ENCODE assay signal across 21 cellular contexts in the genomic region with DNA sequence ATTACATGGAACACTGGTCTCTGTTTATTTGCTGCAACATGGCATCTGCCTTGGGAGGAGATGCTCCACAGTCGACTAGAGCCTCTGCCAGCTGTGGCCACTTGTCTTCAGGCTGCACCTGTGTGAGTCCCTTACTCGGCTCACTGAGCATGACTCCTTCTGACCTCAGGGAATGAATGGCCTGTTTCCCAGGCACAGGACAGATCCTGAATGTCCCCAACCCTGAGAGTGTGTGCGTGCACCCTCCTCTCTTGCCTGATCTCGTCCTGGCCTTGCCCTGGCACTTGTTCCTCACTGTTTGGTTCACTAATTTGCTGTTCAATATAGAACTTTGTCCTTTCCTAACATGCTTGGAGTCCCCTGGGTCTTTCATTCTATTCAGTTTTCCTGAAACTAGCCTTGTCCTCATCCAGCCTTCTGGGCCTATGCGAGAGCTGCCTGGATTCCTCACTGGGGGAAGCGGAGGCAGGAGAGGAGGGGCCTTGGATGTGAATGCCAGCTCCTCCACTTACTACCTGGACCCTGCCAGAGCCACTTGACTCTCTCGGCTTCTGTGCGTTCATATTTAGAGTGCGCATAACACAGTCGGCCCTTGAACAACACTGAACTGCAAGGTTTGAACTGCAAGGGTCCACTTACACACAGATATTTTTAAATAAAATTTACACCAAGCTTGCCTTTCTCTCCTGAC.
DNase-seq lines count a peak whose midpoint lies in the region; ATAC-seq, FAIRE-seq and TF ChIP-seq lines count a peak whose summit lies in the region.
"Had no signal": no experiment of that assay in that cellular context is flagged by ENCODE, and none has a peak within 500 bp of the region (broad histone marks: within the 10 kb centered on the region; RNA-seq: fewer than 3 reads in every experiment).

No MANE protein-coding gene starts in this region.

- DNase-seq in HepG2 (ENCODE audit: low spot score) (no peak), NCI-H524 (lab: John Stamatoyannopoulos, UW) (peak; percentile 78 to 90), mesenchymal stem cell (no peak), GM03348 (ENCODE audit: low spot score) (no peak), GM13976 (ENCODE audit: low spot score) (no peak), cardiac septum (ENCODE audit: low spot score) (no peak)
- DNase-seq: activated CD4-positive, alpha-beta T cell treated with anti-CD3 and anti-CD28 coated beads for 1 hour; activated effector memory CD4-positive, alpha-beta T cell treated with anti-CD3 and anti-CD28 coated beads, Interleukin-2, amount 50 U/mL, for 16 hours; anterior cingulate cortex; CD8-positive, alpha-beta memory T cell; IMR-90; kidney; OCI-M1; stomach; T-helper 9 cell had no signal

- TF ChIP-seq CTCF in liver (IDR thresholded peaks at IDR 0.05; ENCODE audit: low read depth, low read length, missing input control) (no peak), HepG2 (CRISPR knock-in tag; IDR thresholded peaks at IDR 0.05) (no peak), GM13976 (IDR thresholded peaks at IDR 0.05; ENCODE audit: borderline replicate concordance, control extremely low read depth, extremely low read depth, insufficient read depth, missing control alignments) (no peak)

- FAIRE-seq in HepG2 (lab: Jason Lieb, UNC): no peak
- FAIRE-seq: GM12878, kidney, urothelium cell line had no signal

- no peak overlapping the region for H2BK12ac ChIP-seq in mesenchymal stem cell (ENCODE audit: low read length in 2 of 2)

- H4K8ac ChIP-seq in mesenchymal stem cell (ENCODE audit: low read length): peak overlapping the region; percentile 36

- H2AK5ac ChIP-seq in mesenchymal stem cell (ENCODE audit: low read length, severe bottlenecking): peak overlapping the region; percentile 14

- CTCF ChIA-PET in HepG2 (lab: Yijun Ruan, JAX; ENCODE audit: low intra/inter-chr PET ratio, low total read pairs): no interaction called here

- no peak overlapping the region for H2BK5ac ChIP-seq in mesenchymal stem cell (ENCODE audit: low read depth, low read length, poor library complexity, severe bottlenecking)

- in situ Hi-C loops in HepG2 (cut with HindIII; ENCODE audit: extremely low pct_ligation_motif_present, low pct_unique_long_range_greater_than_20kb): no loop called here
- in situ Hi-C loops in GM13976 (cut with MboI; ENCODE audit: low sequenced_read_pairs, unreplicated experiment): no loop called here

- no peak overlapping the region for H4K91ac ChIP-seq in mesenchymal stem cell (ENCODE audit: low read length)

- no peak overlapping the region for H2AFZ ChIP-seq in HepG2 (ENCODE audit: low read length)
- H2AFZ ChIP-seq in mesenchymal stem cell (ENCODE audit: low read depth, low read length): no peak overlapping the region
- H2AFZ ChIP-seq: hepatocyte had no signal

- TF ChIP-seq POLR2A in HepG2 (IDR thresholded peaks at IDR 0.05; ENCODE audit: insufficient read depth in 1 of 2, low read depth in 2 of 2, low read length in 2 of 2): no peak

- H3K23ac ChIP-seq in mesenchymal stem cell (ENCODE audit: low read length in 2 of 2): no peak overlapping the region

- H3K4me1 ChIP-seq in liver (ENCODE audit: control insufficient read depth in 4 of 4, insufficient read depth in 4 of 4, low read length in 3 of 4) (peaks cover 7 to 46% (median 28%) of the 10 kb centered on the region in 4 donors), HepG2 (ENCODE audit: insufficient read depth, low read length) (peaks cover 14% of the 10 kb centered on the region), mesenchymal stem cell (ENCODE audit: control insufficient read depth, insufficient read depth, low read depth, low read length) (peaks cover 11% of the 10 kb centered on the region)
- H3K4me1 ChIP-seq: stomach had no signal

- H3K4me2 ChIP-seq in HepG2 (ENCODE audit: low read depth, low read length): no peak overlapping the region
- H3K4me2 ChIP-seq in mesenchymal stem cell (ENCODE audit: low read length, poor library complexity, severe bottlenecking): no peak overlapping the region
- H3K4me2 ChIP-seq: hepatocyte had no signal

- H3K27me3 ChIP-seq in liver (ENCODE audit: control insufficient read depth in 4 of 4, insufficient read depth in 4 of 4, low read length in 3 of 4): no peaks in the 10 kb centered on the region
- peaks cover 2 to 14% of the 10 kb centered on the region in 2 experiments; a peak in 3 of 5 replicates for H3K27me3 ChIP-seq in HepG2 (ENCODE audit: control insufficient read depth in 1 of 2, insufficient read depth in 2 of 2, low read length in 2 of 2)
- no peaks in the 10 kb centered on the region for H3K27me3 ChIP-seq in mesenchymal stem cell (ENCODE audit: control insufficient read depth in 1 of 2, insufficient read depth in 1 of 2, low read length in 2 of 2)
- H3K27me3 ChIP-seq: hepatocyte, neutrophil, stomach had no signal

- no peak overlapping the region for H2BK120ac ChIP-seq in mesenchymal stem cell (ENCODE audit: low read depth, low read length)

- H3K4me3 ChIP-seq in liver (ENCODE audit: low read depth in 1 of 3, low read length in 3 of 3): no peak overlapping the region
- no peak overlapping the region for H3K4me3 ChIP-seq in HepG2 (replicated peaks in 1 of 3; ENCODE audit: insufficient read depth in 1 of 3, low read depth in 2 of 3, low read length in 3 of 3)
- no peak overlapping the region for H3K4me3 ChIP-seq in mesenchymal stem cell (ENCODE audit: insufficient read depth in 1 of 2, low read depth in 1 of 2, low read length in 2 of 2)
- H3K4me3 ChIP-seq: GM12878, hepatocyte, stomach had no signal

- H2BK15ac ChIP-seq in mesenchymal stem cell (ENCODE audit: low read depth, poor library complexity, severe bottlenecking): no peak overlapping the region

- H3K18ac ChIP-seq in mesenchymal stem cell (ENCODE audit: low read depth in 1 of 2, low read length in 2 of 2): no peak overlapping the region

- H4K20me1 ChIP-seq in HepG2 (ENCODE audit: insufficient read depth, low read length): no peaks in the 10 kb centered on the region

- no peak overlapping the region for H3K4ac ChIP-seq in mesenchymal stem cell (ENCODE audit: low read depth in 1 of 2, low read length in 2 of 2)

- H3K36me3 ChIP-seq in liver (ENCODE audit: control insufficient read depth in 4 of 4, insufficient read depth in 3 of 4, low read depth in 1 of 4, low read length in 3 of 4) (no peaks in the 10 kb centered on the region), HepG2 (replicated peaks in 1 of 2; ENCODE audit: control insufficient read depth in 1 of 2, insufficient read depth in 2 of 2, low read length in 2 of 2) (no peaks in the 10 kb centered on the region), mesenchymal stem cell (ENCODE audit: control insufficient read depth in 1 of 2, insufficient read depth in 2 of 2, low read depth in 1 of 2, low read length in 2 of 2) (no peaks in the 10 kb centered on the region)
- H3K36me3 ChIP-seq: neutrophil, stomach had no signal

- no TSS peak for BruUV-seq in HepG2 (replicated peaks; lab: Mats Ljungman, UMichigan)

- H3K27ac ChIP-seq in liver (ENCODE audit: low read depth in 1 of 2, low read length in 2 of 2) (peak overlapping the region; percentile 67 to 92), HepG2 (ENCODE audit: extremely low read length, insufficient read depth, low read length) (no peak overlapping the region), mesenchymal stem cell (ENCODE audit: low read length, poor library complexity, severe bottlenecking) (no peak overlapping the region)
- H3K27ac ChIP-seq: hepatocyte, neutrophil, stomach had no signal

- H3K9ac ChIP-seq in liver (ENCODE audit: low read depth in 1 of 2, low read length in 2 of 2) (peak overlapping the region in 1 of 2 donors; percentile 38), HepG2 (ENCODE audit: insufficient read depth, low read depth, low read length) (no peak overlapping the region), mesenchymal stem cell (ENCODE audit: low read length) (no peak overlapping the region)

- no peak overlapping the region for H3K14ac ChIP-seq in mesenchymal stem cell (ENCODE audit: low read length in 2 of 2)

- intact Hi-C loops in HepG2 (cut with micrococcal nuclease; ENCODE audit: unreplicated experiment): no loop called here
- intact Hi-C loops in cardiac septum (cut with DNase I): no loop called here

- H3K9me3 ChIP-seq in liver (ENCODE audit: control insufficient read depth in 4 of 4, low read length in 3 of 4) (no peaks in the 10 kb centered on the region), HepG2 (ENCODE audit: low read length) (no peaks in the 10 kb centered on the region), mesenchymal stem cell (ENCODE audit: control insufficient read depth, low read length) (no peaks in the 10 kb centered on the region)
- H3K9me3 ChIP-seq: neutrophil, stomach had no signal

- no peaks in the 10 kb centered on the region for H3K79me1 ChIP-seq in mesenchymal stem cell (replicated peaks; ENCODE audit: low read length, poor library complexity, severe bottlenecking)

- no peak for TF ChIP-seq EP300 in HepG2 (IDR thresholded peaks at IDR 0.05; ENCODE audit: low read depth in 2 of 2, low read length in 2 of 2)
- TF ChIP-seq EP300 in HepG2 (CRISPR knock-in tag; IDR thresholded peaks at IDR 0.05; ENCODE audit: borderline replicate concordance): no peak

- H3K79me2 ChIP-seq in HepG2 (ENCODE audit: insufficient read depth, low read length): no peaks in the 10 kb centered on the region
- H3K79me2 ChIP-seq: hepatocyte had no signal

- no peak for ATAC-seq in HepG2
- ATAC-seq in HG03565 (IDR thresholded peaks at IDR 0.05; ENCODE audit: unreplicated experiment): no peak
- ATAC-seq: GM12878 had no signal

- 51% methylated on average over 10 of the region's 10 CpGs for WGBS in liver
- WGBS in HepG2 (ENCODE audit: low lambda C conversion rate): 45% methylated on average over 9 of the region's 10 CpGs
- 89% methylated on average over 10 of the region's 10 CpGs for WGBS in mesenchymal stem cell

- TF ChIP-seq RAD21 in liver (IDR thresholded peaks at IDR 0.05) (peak; percentile 34 to 42), HepG2 (CRISPR knock-in tag; IDR thresholded peaks at IDR 0.05) (no peak)

- POLR2A ChIA-PET in HepG2 (lab: Yijun Ruan, JAX): no interaction called here

TF ChIP-seq in HepG2, 621 proteins besides CTCF, POLR2A, EP300 and RAD21 (continues in another document):
- no peak for TF ChIP-seq NFIB (CRISPR knock-in tag; IDR thresholded peaks at IDR 0.05; ENCODE audit: borderline replicate concordance)
- TF ChIP-seq MTF2 (CRISPR knock-in tag; IDR thresholded peaks at IDR 0.05; ENCODE audit: borderline replicate concordance): no peak
- TF ChIP-seq ZNF337 (CRISPR knock-in tag; IDR thresholded peaks at IDR 0.05; ENCODE audit: borderline replicate concordance, low read depth): no peak
- no peak for TF ChIP-seq ZFP36L2 (CRISPR knock-in tag; IDR thresholded peaks at IDR 0.05)
- TF ChIP-seq NCOA2 (CRISPR knock-in tag; IDR thresholded peaks at IDR 0.05): no peak
- TF ChIP-seq CREB1 (IDR thresholded peaks at IDR 0.05): no peak
- TF ChIP-seq CREB1 (CRISPR knock-in tag; IDR thresholded peaks at IDR 0.05): no peak
- no peak for TF ChIP-seq KDM1A (CRISPR knock-in tag; IDR thresholded peaks at IDR 0.05)
- no peak for TF ChIP-seq ZNF562 (CRISPR knock-in tag; IDR thresholded peaks at IDR 0.05; ENCODE audit: borderline replicate concordance)
- no peak for TF ChIP-seq ZNF589 (CRISPR knock-in tag; conservative IDR thresholded peaks at IDR 0.05)

Comparison
In these comparisons a context has a peak if more than half of its experiments do, and no peak if none do; other contexts are left out.
1. H3K27ac ChIP-seq: peak in liver (2 of 2); none in HepG2 (single experiment) and mesenchymal stem cell (single experiment).
2. DNase-seq: peak in NCI-H524 (2 of 2); none in HepG2 (single experiment), mesenchymal stem cell (single experiment), GM03348 (single experiment), GM13976 (single experiment) and cardiac septum (single experiment).